In the genomic region with DNA sequence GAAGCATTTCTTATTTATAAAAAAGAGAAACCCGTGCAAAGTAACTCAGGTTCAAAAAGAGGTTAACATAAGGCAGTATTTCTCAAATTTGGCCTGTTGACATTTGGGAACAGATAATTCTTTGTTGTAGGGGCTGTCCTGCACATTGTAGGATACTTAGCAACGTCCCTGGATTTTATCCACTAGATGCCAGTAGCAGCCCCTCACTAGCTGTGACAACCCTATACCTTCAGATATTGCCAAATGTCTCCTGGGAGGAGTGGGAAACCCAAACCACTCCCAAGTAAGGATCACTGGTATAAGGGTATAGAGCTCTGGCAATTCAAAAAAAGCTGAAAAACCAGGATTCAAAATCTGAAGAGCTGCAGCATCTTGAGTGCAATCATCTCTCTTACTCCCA, we compare ENCODE assay signal across 1 cellular context.
TF ChIP-seq lines count a peak whose summit lies in the region.

No MANE protein-coding gene starts in this region.

TF ChIP-seq in IMR-90, 13 proteins besides CTCF, POLR2A, EP300 and RAD21:
- TF ChIP-seq NFE2L2 (IDR thresholded peaks at IDR 0.05; ENCODE audit: low read depth, low read length) (no peak), CEBPB (IDR thresholded peaks at IDR 0.05; ENCODE audit: low read depth, low read length) (no peak), MAZ (IDR thresholded peaks at IDR 0.05; ENCODE audit: borderline replicate concordance, low read depth, low read length) (no peak), BHLHE40 (IDR thresholded peaks at IDR 0.05; ENCODE audit: low read depth, low read length) (no peak), SMC3 (IDR thresholded peaks at IDR 0.05; ENCODE audit: low read depth, low read length) (no peak), FOS (IDR thresholded peaks at IDR 0.05; ENCODE audit: low read depth, low read length) (no peak), MAFK (IDR thresholded peaks at IDR 0.05; ENCODE audit: low read depth, low read length) (no peak)
- TF ChIP-seq, protein P1, sequence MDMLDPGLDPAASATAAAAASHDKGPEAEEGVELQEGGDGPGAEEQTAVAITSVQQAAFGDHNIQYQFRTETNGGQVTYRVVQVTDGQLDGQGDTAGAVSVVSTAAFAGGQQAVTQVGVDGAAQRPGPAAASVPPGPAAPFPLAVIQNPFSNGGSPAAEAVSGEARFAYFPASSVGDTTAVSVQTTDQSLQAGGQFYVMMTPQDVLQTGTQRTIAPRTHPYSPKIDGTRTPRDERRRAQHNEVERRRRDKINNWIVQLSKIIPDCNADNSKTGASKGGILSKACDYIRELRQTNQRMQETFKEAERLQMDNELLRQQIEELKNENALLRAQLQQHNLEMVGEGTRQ (IDR thresholded peaks at IDR 0.05; ENCODE audit: low read depth, low read length): no peak
